ENCODE assay signal across 4 cellular contexts in genomic region chr17:5435781-5436315, GRCh38. TPM values are rescaled to one million over a fixed set of nuclear protein-coding genes. Genes with fewer than 3 reads are reported as not detected.
A peak's percentile ranks its signal among the peaks of the same experiment; 100 is the strongest.
DNase-seq lines count a peak whose midpoint lies in the region; ATAC-seq and TF ChIP-seq lines count a peak whose summit lies in the region.
"Not testable (repeated sequence)": the region's sequence is repeated elsewhere in the genome, so short reads cannot be mapped to it uniquely, and the experiment has no call there.

No MANE protein-coding gene starts in this region.

- H3K27me3 ChIP-seq in Karpas-422 (ENCODE audit: low read length): not testable (repeated sequence)

- TF ChIP-seq CTCF in endothelial cell (IDR thresholded peaks at IDR 0.05; ENCODE audit: unreplicated experiment): not testable (repeated sequence)

- H2AFZ ChIP-seq in Karpas-422 (ENCODE audit: low read length): not testable (repeated sequence)

- H3K36me3 Mint-ChIP-seq in activated CD8-positive, alpha-beta T cell treated with anti-CD3 and anti-CD28 coated beads, Interleukin-2, amount 10 ng/mL, durations not matched to agents 7 days and 5 days (ENCODE audit: low read depth): peaks cover 66% of the 10 kb centered on the region
- H3K36me3 Mint-ChIP-seq in endothelial cell (ENCODE audit: low read depth, unreplicated experiment): peaks cover 36% of the 10 kb centered on the region
- H3K36me3 Mint-ChIP-seq in stimulated activated naive CD8-positive, alpha-beta T cell treated with anti-CD3 and anti-CD28 coated beads, Interleukin-15, Interleukin-2, amounts not matched to agents 100 ng/mL and 50 ng/mL, for 24 hours (ENCODE audit: low read depth): peaks cover 73% of the 10 kb centered on the region

- peaks cover 40% of the 10 kb centered on the region for H3K79me2 ChIP-seq in Karpas-422 (ENCODE audit: low read length)

- peaks cover 53% of the 10 kb centered on the region for H3K36me3 ChIP-seq in Karpas-422 (ENCODE audit: insufficient read depth, low read length)

- H3K4me3 Mint-ChIP-seq in activated CD8-positive, alpha-beta T cell treated with anti-CD3 and anti-CD28 coated beads, Interleukin-2, amount 10 ng/mL, durations not matched to agents 7 days and 5 days: not testable (repeated sequence)
- H3K4me3 Mint-ChIP-seq in endothelial cell (ENCODE audit: unreplicated experiment): peak overlapping the region; percentile 25
- peak overlapping the region; percentile 89 for H3K4me3 Mint-ChIP-seq in stimulated activated naive CD8-positive, alpha-beta T cell treated with anti-CD3 and anti-CD28 coated beads, Interleukin-15, Interleukin-2, amounts not matched to agents 100 ng/mL and 50 ng/mL, for 24 hours

- peaks cover 13% of the 10 kb centered on the region for H4K20me1 ChIP-seq in Karpas-422 (ENCODE audit: insufficient read depth, low read depth, low read length)

- CTCF ChIA-PET in activated CD8-positive, alpha-beta T cell treated with anti-CD3 and anti-CD28 coated beads, Interleukin-2, amount 10 ng/mL, durations not matched to agents 7 days and 5 days (lab: Charles Lee): interaction anchor here (0.6 to 4.1 kb wide), 4 partner anchors 18 to 244 kb away, joined by 3 to 24 read pairs (median 3); partner anchors contain the start of gene ZNF594

- H3K27me3 Mint-ChIP-seq in activated CD8-positive, alpha-beta T cell treated with anti-CD3 and anti-CD28 coated beads, Interleukin-2, amount 10 ng/mL, durations not matched to agents 7 days and 5 days (ENCODE audit: low read depth); endothelial cell (ENCODE audit: unreplicated experiment); stimulated activated naive CD8-positive, alpha-beta T cell treated with anti-CD3 and anti-CD28 coated beads, Interleukin-15, Interleukin-2, amounts not matched to agents 100 ng/mL and 50 ng/mL, for 24 hours: not testable (repeated sequence)

- H3K27ac Mint-ChIP-seq in activated CD8-positive, alpha-beta T cell treated with anti-CD3 and anti-CD28 coated beads, Interleukin-2, amount 10 ng/mL, durations not matched to agents 7 days and 5 days: peak overlapping the region; percentile 3
- H3K27ac Mint-ChIP-seq in endothelial cell (ENCODE audit: unreplicated experiment): peak overlapping the region; percentile 64
- H3K27ac Mint-ChIP-seq in stimulated activated naive CD8-positive, alpha-beta T cell treated with anti-CD3 and anti-CD28 coated beads, Interleukin-15, Interleukin-2, amounts not matched to agents 100 ng/mL and 50 ng/mL, for 24 hours: peak overlapping the region; percentile 86

- POLR2A ChIA-PET in activated CD8-positive, alpha-beta T cell treated with anti-CD3 and anti-CD28 coated beads, Interleukin-2, amount 10 ng/mL, durations not matched to agents 7 days and 5 days (lab: Charles Lee): interaction anchor here (0.6 to 1.2 kb wide), 3 partner anchors 12 to 18 kb away, joined by 3 to 4 read pairs (median 4); partner anchors contain the start of genes NUP88 and RPAIN

- H3K9me3 Mint-ChIP-seq in activated CD8-positive, alpha-beta T cell treated with anti-CD3 and anti-CD28 coated beads, Interleukin-2, amount 10 ng/mL, durations not matched to agents 7 days and 5 days (ENCODE audit: insufficient read depth); endothelial cell (ENCODE audit: unreplicated experiment); stimulated activated naive CD8-positive, alpha-beta T cell treated with anti-CD3 and anti-CD28 coated beads, Interleukin-15, Interleukin-2, amounts not matched to agents 100 ng/mL and 50 ng/mL, for 24 hours: not testable (repeated sequence)

- H3K27ac ChIP-seq in Karpas-422 (ENCODE audit: low read length): not testable (repeated sequence)

- not testable (repeated sequence) for H3K9ac ChIP-seq in Karpas-422 (ENCODE audit: low read length)

- H3K4me1 ChIP-seq in Karpas-422 (ENCODE audit: low read length): peaks cover 33% of the 10 kb centered on the region

- peaks cover 43% of the 10 kb centered on the region for H3K4me1 Mint-ChIP-seq in activated CD8-positive, alpha-beta T cell treated with anti-CD3 and anti-CD28 coated beads, Interleukin-2, amount 10 ng/mL, durations not matched to agents 7 days and 5 days (ENCODE audit: low read depth)
- peaks cover 16% of the 10 kb centered on the region for H3K4me1 Mint-ChIP-seq in endothelial cell (ENCODE audit: unreplicated experiment)
- H3K4me1 Mint-ChIP-seq in stimulated activated naive CD8-positive, alpha-beta T cell treated with anti-CD3 and anti-CD28 coated beads, Interleukin-15, Interleukin-2, amounts not matched to agents 100 ng/mL and 50 ng/mL, for 24 hours (ENCODE audit: low read depth): peaks cover 42% of the 10 kb centered on the region

- not testable (repeated sequence) for H3K4me3 ChIP-seq in Karpas-422 (ENCODE audit: low read length)

- H3K9me3 ChIP-seq in Karpas-422 (ENCODE audit: low read length): not testable (repeated sequence)

- H3K4me2 ChIP-seq in Karpas-422 (ENCODE audit: low read depth, low read length, poor library complexity, severe bottlenecking): peak overlapping the region; percentile 93

- H3K9me2 ChIP-seq in Karpas-422 (replicated peaks; ENCODE audit: insufficient read depth, low read length): not testable (repeated sequence)

- not testable (repeated sequence) for ATAC-seq in activated CD8-positive, alpha-beta T cell treated with anti-CD3 and anti-CD28 coated beads, Interleukin-2, amount 10 ng/mL, durations not matched to agents 7 days and 5 days

- DNase-seq in Karpas-422: peak; percentile 41
- not testable (repeated sequence) for DNase-seq in activated CD8-positive, alpha-beta T cell treated with anti-CD3 and anti-CD28 coated beads, Interleukin-2, amount 10 ng/mL, durations not matched to agents 7 days and 5 days; endothelial cell (ENCODE audit: low spot score)

RNA-seq across cellular contexts. Expression of gene C1QBP, which starts 3.1 kb away (rescaled TPM):
- total RNA-seq in Karpas-422 (2014; rRNA removed; shearing (Covaris generic); ENCODE audit: low replicate concordance): 314 and 361 TPM in 2 replicates
- total RNA-seq in activated CD8-positive, alpha-beta T cell treated with anti-CD3 and anti-CD28 coated beads, Interleukin-2, amount 10 ng/mL, durations not matched to agents 7 days and 5 days: 100 to 1,000 TPM; 178 to 181 TPM
- 100 TPM for total RNA-seq in endothelial cell (ENCODE audit: unreplicated experiment)

RNA-seq across cellular contexts. Expression of gene RPAIN, which starts 15.9 kb away (rescaled TPM):
- total RNA-seq in Karpas-422 (2014; rRNA removed; shearing (Covaris generic); ENCODE audit: low replicate concordance): 53.5 and 67.5 TPM in 2 replicates
- total RNA-seq in activated CD8-positive, alpha-beta T cell treated with anti-CD3 and anti-CD28 coated beads, Interleukin-2, amount 10 ng/mL, durations not matched to agents 7 days and 5 days: 10 to 100 TPM; 47.2 TPM
- total RNA-seq in endothelial cell (ENCODE audit: unreplicated experiment): 47.7 TPM

RNA-seq across cellular contexts. Expression of gene NUP88, which starts 16.4 kb away (rescaled TPM):
- total RNA-seq in Karpas-422 (2014; rRNA removed; shearing (Covaris generic); ENCODE audit: low replicate concordance): 113 and 116 TPM in 2 replicates
- 100 to 1,000 TPM in 1 of 2 experiments, 10 to 100 TPM in 1; 97.2 to 105 TPM for total RNA-seq in activated CD8-positive, alpha-beta T cell treated with anti-CD3 and anti-CD28 coated beads, Interleukin-2, amount 10 ng/mL, durations not matched to agents 7 days and 5 days
- total RNA-seq in endothelial cell (ENCODE audit: unreplicated experiment): 42.4 TPM

RNA-seq across cellular contexts. Expression of gene DHX33, which starts 32.9 kb away (rescaled TPM):
- total RNA-seq in Karpas-422 (2014; rRNA removed; shearing (Covaris generic); ENCODE audit: low replicate concordance): 17.0 and 19.5 TPM in 2 replicates
- 10 to 100 TPM; 16.9 to 18.3 TPM for total RNA-seq in activated CD8-positive, alpha-beta T cell treated with anti-CD3 and anti-CD28 coated beads, Interleukin-2, amount 10 ng/mL, durations not matched to agents 7 days and 5 days
- 18.4 TPM for total RNA-seq in endothelial cell (ENCODE audit: unreplicated experiment)

RNA-seq across cellular contexts. Expression of gene DERL2, which starts 50.1 kb away (rescaled TPM):
- 22.2 and 23.8 TPM in 2 replicates for total RNA-seq in Karpas-422 (2014; rRNA removed; shearing (Covaris generic); ENCODE audit: low replicate concordance)
- 10 to 100 TPM; 66.0 to 71.1 TPM for total RNA-seq in activated CD8-positive, alpha-beta T cell treated with anti-CD3 and anti-CD28 coated beads, Interleukin-2, amount 10 ng/mL, durations not matched to agents 7 days and 5 days
- total RNA-seq in endothelial cell (ENCODE audit: unreplicated experiment): 83.4 TPM

Comparison
In these comparisons a context has a peak if more than half of its experiments do, and no peak if none do; other contexts are left out.
1. H3K27ac Mint-ChIP-seq: peak in every context shown above with its lines; median percentile 86 in stimulated activated naive CD8-positive, alpha-beta T cell treated with anti-CD3 and anti-CD28 coated beads, Interleukin-15, Interleukin-2, amounts not matched to agents 100 ng/mL and 50 ng/mL, for 24 hours; 64 in endothelial cell; 3 in activated CD8-positive, alpha-beta T cell treated with anti-CD3 and anti-CD28 coated beads, Interleukin-2, amount 10 ng/mL, durations not matched to agents 7 days and 5 days.